In the genomic region with DNA sequence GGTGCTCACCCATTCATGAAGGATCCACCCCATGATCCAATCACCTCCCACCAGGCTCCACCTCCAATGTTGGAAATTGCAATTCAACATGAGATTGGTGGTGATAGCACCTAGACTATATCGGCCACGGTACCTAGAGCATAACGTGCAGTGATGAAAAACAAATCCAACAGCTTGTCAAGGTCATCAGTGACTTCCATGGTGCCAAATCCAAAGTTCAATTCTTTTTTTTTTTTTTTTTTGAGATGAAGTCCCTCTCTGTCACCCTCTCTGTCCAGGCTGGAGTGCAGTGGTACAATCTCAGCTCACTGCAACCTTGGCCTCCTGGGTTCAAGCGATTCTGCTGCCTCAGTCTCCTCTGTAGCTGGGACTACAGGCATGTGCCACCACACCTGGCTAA, we compare ENCODE assay signal across 33 cellular contexts. TPM values are rescaled to one million over a fixed set of nuclear protein-coding genes. Genes with fewer than 3 reads are reported as not detected.
"Had no signal": no experiment of that assay in that cellular context is flagged by ENCODE, and none has a peak within 500 bp of the region (broad histone marks: within the 10 kb centered on the region; RNA-seq: fewer than 3 reads in every experiment).

No MANE protein-coding gene starts in this region.

- H3K36me3 ChIP-seq: neutrophil, pancreas, spleen, suprapubic skin, tibial artery, transverse colon, upper lobe of right lung, uterus had no signal

- H3K27me3 ChIP-seq: neutrophil, pancreas, testis, transverse colon, uterus had no signal

- H3K4me1 ChIP-seq: pancreas, psoas muscle, spleen, suprapubic skin, testis, tibial artery, transverse colon, upper lobe of right lung, uterus had no signal

- H3K27ac ChIP-seq: neutrophil, pancreas, psoas muscle, skin epidermis, spleen, suprapubic skin, testis, tibial artery, transverse colon, upper lobe of right lung, uterus had no signal

- ATAC-seq: naive thymus-derived CD8-positive, alpha-beta T cell; natural killer cell treated with Interleukin-12 subunit alpha and Interleukin-12 subunit beta and Interleukin-15 and Interleukin-18, amount 100 ng/mL, for 72 hours; pancreas; psoas muscle; right cardiac atrium; sciatic nerve; stimulated activated memory B cell treated with anti-CD40 and anti-IgM and Interleukin-4, amounts not matched to agents 10 μg/mL and 1 μg/mL and 100 μg/mL, for 72 hours; stimulated activated naive CD8-positive, alpha-beta T cell treated with anti-CD3 and anti-CD28 coated beads, Interleukin-15, amount 100 ng/mL, for 72 hours; stimulated activated naive CD8-positive, alpha-beta T cell treated with anti-CD3 and anti-CD28 coated beads, Interleukin-15, Interleukin-2, amounts not matched to agents 100 U/mL and 50 U/mL, for 24 hours; upper lobe of right lung had no signal

- FAIRE-seq: pancreas had no signal

- H3K4me2 ChIP-seq: smooth muscle cell had no signal

- H3K9me3 ChIP-seq: neutrophil, pancreas, psoas muscle, spleen, suprapubic skin, testis, tibial artery, transverse colon, upper lobe of right lung, uterus had no signal

- DNase-seq: naive thymus-derived CD8-positive, alpha-beta T cell; nephron progenitor cell; nucleus accumbens; pancreas; psoas muscle; right cardiac atrium; spleen; stimulated activated CD4-positive, alpha-beta T cell treated with anti-CD3 and anti-CD28 coated beads, Interleukin-12 subunit alpha, Interleukin-12 subunit beta, amount 100 ng/mL, for 4 hours; stimulated activated CD4-positive, alpha-beta T cell treated with anti-CD3 and anti-CD28 coated beads, Interleukin-1b, Interleukin-23, amount 100 ng/mL, for 48 hours; stimulated activated CD4-positive, alpha-beta T cell treated with anti-CD3 and anti-CD28 coated beads, Interleukin-4, amount 100 ng/mL, for 1 hour; stimulated activated CD4-positive, alpha-beta T cell treated with anti-CD3 and anti-CD28 coated beads, Interleukin-4, amount 100 ng/mL, for 4 hours; stimulated activated CD8-positive, alpha-beta memory T cell treated with anti-CD3 and anti-CD28 coated beads, Interleukin-4, amount 100 ng/mL, for 48 hours; stimulated activated naive CD4-positive, alpha-beta T cell; stimulated activated naive CD8-positive, alpha-beta T cell treated with anti-CD3 and anti-CD28 coated beads, Interleukin-15, amount 100 ng/mL, for 72 hours; stimulated activated naive CD8-positive, alpha-beta T cell treated with anti-CD3 and anti-CD28 coated beads, Interleukin-15, Interleukin-2, amounts not matched to agents 100 U/mL and 50 U/mL, for 24 hours; substantia nigra; testis; tibial artery; transverse colon; upper lobe of right lung; uterus had no signal

- H3K4me3 ChIP-seq: pancreas, psoas muscle, skin epidermis, smooth muscle cell, spleen, suprapubic skin, testis, tibial artery, transverse colon, upper lobe of right lung, uterus had no signal

RNA-seq across cellular contexts. Expression of gene ACP7, which starts 17.1 kb away (rescaled TPM):
- total RNA-seq: naive thymus-derived CD8-positive, alpha-beta T cell; neural crest cell; omental fat pad; osteocyte; progenitor cell of endocrine pancreas; psoas muscle; renal cortical epithelial cell; right cardiac atrium; spleen; testis; transverse colon; upper lobe of right lung had no signal
- polyA plus RNA-seq: naive thymus-derived CD8-positive, alpha-beta T cell; right cardiac atrium; smooth muscle cell; spleen had no signal

RNA-seq across cellular contexts. Expression of gene FBXO27, which starts 34.8 kb away (rescaled TPM):
- total RNA-seq: naive thymus-derived CD8-positive, alpha-beta T cell had no signal
